ENCODE assay signal across 2 cellular contexts in the genomic region with DNA sequence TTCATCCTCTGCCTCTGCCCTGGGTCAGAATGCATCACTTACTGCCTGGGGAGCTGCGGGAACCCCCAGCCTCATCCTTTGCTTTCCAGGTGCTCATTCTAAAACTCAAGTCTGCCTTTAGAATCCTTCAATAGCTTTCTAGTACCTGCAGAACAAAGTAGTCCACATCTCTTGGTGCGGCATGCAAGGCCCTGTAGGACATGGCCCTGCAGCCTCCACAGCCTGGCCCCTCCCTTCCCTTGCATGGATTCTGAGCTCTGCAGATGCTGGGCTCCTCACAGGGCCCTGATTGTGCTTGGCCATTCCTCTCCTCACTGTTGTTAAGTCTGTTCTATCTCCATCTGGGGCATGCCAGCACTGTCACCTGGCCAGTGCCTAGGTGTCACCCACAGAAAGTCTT.
TF ChIP-seq lines count a peak whose summit lies in the region.

No MANE protein-coding gene starts in this region.

TF ChIP-seq in GM23338, 12 proteins besides CTCF, POLR2A, EP300 and RAD21:
- TF ChIP-seq EZH2phosphoT487 (IDR thresholded peaks at IDR 0.05; ENCODE audit: unreplicated experiment) (no peak), POLR2AphosphoS5 (IDR thresholded peaks at IDR 0.05; ENCODE audit: low read depth) (no peak), NANOG (IDR thresholded peaks at IDR 0.05; ENCODE audit: borderline replicate concordance) (no peak), ZNF331 (CRISPR knock-in tag; IDR thresholded peaks at IDR 0.05; ENCODE audit: low read depth) (no peak), CREB1 (CRISPR knock-in tag; IDR thresholded peaks at IDR 0.05; ENCODE audit: low read depth) (no peak), ZNF114 (CRISPR knock-in tag; IDR thresholded peaks at IDR 0.05) (no peak), EZH2 (IDR thresholded peaks at IDR 0.05; ENCODE audit: low read depth, unreplicated experiment) (no peak)
- TF ChIP-seq, protein P1, sequence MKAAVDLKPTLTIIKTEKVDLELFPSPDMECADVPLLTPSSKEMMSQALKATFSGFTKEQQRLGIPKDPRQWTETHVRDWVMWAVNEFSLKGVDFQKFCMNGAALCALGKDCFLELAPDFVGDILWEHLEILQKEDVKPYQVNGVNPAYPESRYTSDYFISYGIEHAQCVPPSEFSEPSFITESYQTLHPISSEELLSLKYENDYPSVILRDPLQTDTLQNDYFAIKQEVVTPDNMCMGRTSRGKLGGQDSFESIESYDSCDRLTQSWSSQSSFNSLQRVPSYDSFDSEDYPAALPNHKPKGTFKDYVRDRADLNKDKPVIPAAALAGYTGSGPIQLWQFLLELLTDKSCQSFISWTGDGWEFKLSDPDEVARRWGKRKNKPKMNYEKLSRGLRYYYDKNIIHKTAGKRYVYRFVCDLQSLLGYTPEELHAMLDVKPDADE (IDR thresholded peaks at IDR 0.05), result no peak
- TF ChIP-seq, protein P2, sequence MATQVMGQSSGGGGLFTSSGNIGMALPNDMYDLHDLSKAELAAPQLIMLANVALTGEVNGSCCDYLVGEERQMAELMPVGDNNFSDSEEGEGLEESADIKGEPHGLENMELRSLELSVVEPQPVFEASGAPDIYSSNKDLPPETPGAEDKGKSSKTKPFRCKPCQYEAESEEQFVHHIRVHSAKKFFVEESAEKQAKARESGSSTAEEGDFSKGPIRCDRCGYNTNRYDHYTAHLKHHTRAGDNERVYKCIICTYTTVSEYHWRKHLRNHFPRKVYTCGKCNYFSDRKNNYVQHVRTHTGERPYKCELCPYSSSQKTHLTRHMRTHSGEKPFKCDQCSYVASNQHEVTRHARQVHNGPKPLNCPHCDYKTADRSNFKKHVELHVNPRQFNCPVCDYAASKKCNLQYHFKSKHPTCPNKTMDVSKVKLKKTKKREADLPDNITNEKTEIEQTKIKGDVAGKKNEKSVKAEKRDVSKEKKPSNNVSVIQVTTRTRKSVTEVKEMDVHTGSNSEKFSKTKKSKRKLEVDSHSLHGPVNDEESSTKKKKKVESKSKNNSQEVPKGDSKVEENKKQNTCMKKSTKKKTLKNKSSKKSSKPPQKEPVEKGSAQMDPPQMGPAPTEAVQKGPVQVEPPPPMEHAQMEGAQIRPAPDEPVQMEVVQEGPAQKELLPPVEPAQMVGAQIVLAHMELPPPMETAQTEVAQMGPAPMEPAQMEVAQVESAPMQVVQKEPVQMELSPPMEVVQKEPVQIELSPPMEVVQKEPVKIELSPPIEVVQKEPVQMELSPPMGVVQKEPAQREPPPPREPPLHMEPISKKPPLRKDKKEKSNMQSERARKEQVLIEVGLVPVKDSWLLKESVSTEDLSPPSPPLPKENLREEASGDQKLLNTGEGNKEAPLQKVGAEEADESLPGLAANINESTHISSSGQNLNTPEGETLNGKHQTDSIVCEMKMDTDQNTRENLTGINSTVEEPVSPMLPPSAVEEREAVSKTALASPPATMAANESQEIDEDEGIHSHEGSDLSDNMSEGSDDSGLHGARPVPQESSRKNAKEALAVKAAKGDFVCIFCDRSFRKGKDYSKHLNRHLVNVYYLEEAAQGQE (IDR thresholded peaks at IDR 0.05; ENCODE audit: unreplicated experiment), result no peak
- TF ChIP-seq, protein P3, sequence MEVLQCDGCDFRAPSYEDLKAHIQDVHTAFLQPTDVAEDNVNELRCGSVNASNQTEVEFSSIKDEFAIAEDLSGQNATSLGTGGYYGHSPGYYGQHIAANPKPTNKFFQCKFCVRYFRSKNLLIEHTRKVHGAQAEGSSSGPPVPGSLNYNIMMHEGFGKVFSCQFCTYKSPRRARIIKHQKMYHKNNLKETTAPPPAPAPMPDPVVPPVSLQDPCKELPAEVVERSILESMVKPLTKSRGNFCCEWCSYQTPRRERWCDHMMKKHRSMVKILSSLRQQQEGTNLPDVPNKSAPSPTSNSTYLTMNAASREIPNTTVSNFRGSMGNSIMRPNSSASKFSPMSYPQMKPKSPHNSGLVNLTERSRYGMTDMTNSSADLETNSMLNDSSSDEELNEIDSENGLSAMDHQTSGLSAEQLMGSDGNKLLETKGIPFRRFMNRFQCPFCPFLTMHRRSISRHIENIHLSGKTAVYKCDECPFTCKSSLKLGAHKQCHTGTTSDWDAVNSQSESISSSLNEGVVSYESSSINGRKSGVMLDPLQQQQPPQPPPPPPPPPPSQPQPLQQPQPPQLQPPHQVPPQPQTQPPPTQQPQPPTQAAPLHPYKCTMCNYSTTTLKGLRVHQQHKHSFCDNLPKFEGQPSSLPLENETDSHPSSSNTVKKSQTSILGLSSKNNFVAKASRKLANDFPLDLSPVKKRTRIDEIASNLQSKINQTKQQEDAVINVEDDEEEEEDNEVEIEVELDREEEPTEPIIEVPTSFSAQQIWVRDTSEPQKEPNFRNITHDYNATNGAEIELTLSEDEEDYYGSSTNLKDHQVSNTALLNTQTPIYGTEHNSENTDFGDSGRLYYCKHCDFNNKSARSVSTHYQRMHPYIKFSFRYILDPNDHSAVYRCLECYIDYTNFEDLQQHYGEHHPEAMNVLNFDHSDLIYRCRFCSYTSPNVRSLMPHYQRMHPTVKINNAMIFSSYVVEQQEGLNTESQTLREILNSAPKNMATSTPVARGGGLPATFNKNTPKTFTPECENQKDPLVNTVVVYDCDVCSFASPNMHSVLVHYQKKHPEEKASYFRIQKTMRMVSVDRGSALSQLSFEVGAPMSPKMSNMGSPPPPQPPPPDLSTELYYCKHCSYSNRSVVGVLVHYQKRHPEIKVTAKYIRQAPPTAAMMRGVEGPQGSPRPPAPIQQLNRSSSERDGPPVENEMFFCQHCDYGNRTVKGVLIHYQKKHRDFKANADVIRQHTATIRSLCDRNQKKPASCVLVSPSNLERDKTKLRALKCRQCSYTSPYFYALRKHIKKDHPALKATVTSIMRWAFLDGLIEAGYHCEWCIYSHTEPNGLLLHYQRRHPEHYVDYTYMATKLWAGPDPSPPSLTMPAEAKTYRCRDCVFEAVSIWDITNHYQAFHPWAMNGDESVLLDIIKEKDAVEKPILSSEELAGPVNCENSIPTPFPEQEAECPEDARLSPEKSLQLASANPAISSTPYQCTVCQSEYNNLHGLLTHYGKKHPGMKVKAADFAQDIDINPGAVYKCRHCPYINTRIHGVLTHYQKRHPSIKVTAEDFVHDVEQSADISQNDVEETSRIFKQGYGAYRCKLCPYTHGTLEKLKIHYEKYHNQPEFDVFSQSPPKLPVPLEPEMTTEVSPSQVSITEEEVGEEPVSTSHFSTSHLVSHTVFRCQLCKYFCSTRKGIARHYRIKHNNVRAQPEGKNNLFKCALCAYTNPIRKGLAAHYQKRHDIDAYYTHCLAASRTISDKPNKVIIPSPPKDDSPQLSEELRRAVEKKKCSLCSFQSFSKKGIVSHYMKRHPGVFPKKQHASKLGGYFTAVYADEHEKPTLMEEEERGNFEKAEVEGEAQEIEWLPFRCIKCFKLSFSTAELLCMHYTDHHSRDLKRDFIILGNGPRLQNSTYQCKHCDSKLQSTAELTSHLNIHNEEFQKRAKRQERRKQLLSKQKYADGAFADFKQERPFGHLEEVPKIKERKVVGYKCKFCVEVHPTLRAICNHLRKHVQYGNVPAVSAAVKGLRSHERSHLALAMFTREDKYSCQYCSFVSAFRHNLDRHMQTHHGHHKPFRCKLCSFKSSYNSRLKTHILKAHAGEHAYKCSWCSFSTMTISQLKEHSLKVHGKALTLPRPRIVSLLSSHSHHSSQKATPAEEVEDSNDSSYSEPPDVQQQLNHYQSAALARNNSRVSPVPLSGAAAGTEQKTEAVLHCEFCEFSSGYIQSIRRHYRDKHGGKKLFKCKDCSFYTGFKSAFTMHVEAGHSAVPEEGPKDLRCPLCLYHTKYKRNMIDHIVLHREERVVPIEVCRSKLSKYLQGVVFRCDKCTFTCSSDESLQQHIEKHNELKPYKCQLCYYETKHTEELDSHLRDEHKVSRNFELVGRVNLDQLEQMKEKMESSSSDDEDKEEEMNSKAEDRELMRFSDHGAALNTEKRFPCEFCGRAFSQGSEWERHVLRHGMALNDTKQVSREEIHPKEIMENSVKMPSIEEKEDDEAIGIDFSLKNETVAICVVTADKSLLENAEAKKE (CRISPR knock-in tag; IDR thresholded peaks at IDR 0.05), result no peak

TF ChIP-seq in H1, 55 proteins besides CTCF, POLR2A, EP300 and RAD21:
- no peak for TF ChIP-seq PHF8 (conservative IDR thresholded peaks at IDR 0.05; ENCODE audit: low read depth, low read length)
